9 cellular contexts compared by ENCODE assay signal in the genomic region with DNA sequence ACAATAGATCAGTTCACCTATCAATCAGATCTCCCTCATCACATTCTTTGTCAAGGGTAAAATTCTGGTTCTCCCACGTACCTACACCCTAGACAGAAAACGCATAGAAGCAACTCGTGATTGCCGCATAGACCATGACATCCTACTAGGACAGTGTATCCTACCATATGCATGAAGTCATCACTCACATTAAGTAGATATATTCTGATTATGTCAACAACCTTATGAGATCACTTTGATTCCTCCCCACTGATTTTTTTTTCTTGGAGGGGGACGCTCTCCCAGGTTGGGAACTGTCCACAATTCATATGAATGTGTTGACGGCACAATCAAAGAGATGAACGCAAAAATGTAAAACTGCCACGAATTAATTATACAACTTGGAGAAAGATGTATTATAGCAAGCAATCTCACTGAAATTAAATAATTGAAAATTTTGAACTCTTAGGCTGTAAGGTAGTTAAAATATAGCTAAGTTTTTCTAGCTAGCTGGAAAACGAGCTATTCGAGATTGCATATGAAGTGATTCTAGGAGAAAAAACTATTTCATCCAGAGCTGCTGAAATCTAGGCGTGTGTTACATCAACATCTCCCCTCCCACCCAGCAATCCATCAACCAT.
DNase-seq lines count a peak whose midpoint lies in the region; ATAC-seq and TF ChIP-seq lines count a peak whose summit lies in the region.
"Had no signal": no experiment of that assay in that cellular context is flagged by ENCODE, and none has a peak within 500 bp of the region (broad histone marks: within the 10 kb centered on the region; RNA-seq: fewer than 3 reads in every experiment).

No MANE protein-coding gene starts in this region.

- H3K4me3 ChIP-seq in left lung, result peak overlapping the region; percentile 66 to 71

- intact Hi-C loops in MCF 10A (cut with micrococcal nuclease) (loop anchor here (1.0 to 10.0 kb wide), 4 partner anchors 100 to 671 kb away; a partner anchor contains a TSS), left lung (cut with DNase I) (no loop called here)

- BruUV-seq in MCF 10A (replicated peaks; lab: Mats Ljungman, UMichigan), result TSS peak; percentile 34

- peak overlapping the region; percentile 74 for H3K4me3 Mint-ChIP-seq in activated naive CD4-positive, alpha-beta T cell treated with anti-CD3 and anti-CD28 coated beads, Interleukin-2, amount 10 ng/mL, durations not matched to agents 7 days and 5 days
- peak overlapping the region; percentile 90 for H3K4me3 Mint-ChIP-seq in MCF 10A (ENCODE audit: unreplicated experiment)
- peak overlapping the region; percentile 91 for H3K4me3 Mint-ChIP-seq in type B pancreatic cell

- no peak for DNase-seq in activated naive CD4-positive, alpha-beta T cell treated with anti-CD3 and anti-CD28 coated beads, Interleukin-2, amount 10 ng/mL, durations not matched to agents 7 days and 5 days
- no peak for DNase-seq in activated naive CD4-positive, alpha-beta T cell treated with Interleukin-2 at 50 U/mL for 16 hours
- no peak for DNase-seq in MCF 10A (ENCODE audit: unreplicated experiment)
- no peak for DNase-seq in left lung
- no peak for DNase-seq in type B pancreatic cell (ENCODE audit: extremely low spot score, unreplicated experiment)
- DNase-seq in GOT3 (lab: John Stamatoyannopoulos, UW), result no peak
- no peak for DNase-seq in NCI-H2029 treated with DMSO at 0.1 percent for 48 hours (lab: John Stamatoyannopoulos, UW)
- DNase-seq in DMS79 treated with DMSO at 0.1 percent for 48 hours (lab: John Stamatoyannopoulos, UW), result no peak

- H3K27ac Mint-ChIP-seq in activated naive CD4-positive, alpha-beta T cell treated with anti-CD3 and anti-CD28 coated beads, Interleukin-2, amount 10 ng/mL, durations not matched to agents 7 days and 5 days, result no peak overlapping the region
- H3K27ac Mint-ChIP-seq in MCF 10A (ENCODE audit: low read depth, unreplicated experiment), result peak overlapping the region; percentile 87
- peak overlapping the region; percentile 97 for H3K27ac Mint-ChIP-seq in type B pancreatic cell
- H3K27ac Mint-ChIP-seq: stimulated activated memory B cell treated with anti-CD40 and anti-IgM and Interleukin-4, amounts not matched to agents 10 μg/mL and 1 μg/mL and 100 μg/mL, for 72 hours had no signal

- H3K27me3 Mint-ChIP-seq in activated naive CD4-positive, alpha-beta T cell treated with anti-CD3 and anti-CD28 coated beads, Interleukin-2, amount 10 ng/mL, durations not matched to agents 7 days and 5 days, result peaks cover 49% of the 10 kb centered on the region
- no peaks in the 10 kb centered on the region for H3K27me3 Mint-ChIP-seq in MCF 10A (ENCODE audit: insufficient read depth, unreplicated experiment)
- peaks cover 7% of the 10 kb centered on the region for H3K27me3 Mint-ChIP-seq in type B pancreatic cell

- no peak overlapping the region for H3K27ac ChIP-seq in left lung

- no peaks in the 10 kb centered on the region for H3K9me3 Mint-ChIP-seq in activated naive CD4-positive, alpha-beta T cell treated with anti-CD3 and anti-CD28 coated beads, Interleukin-2, amount 10 ng/mL, durations not matched to agents 7 days and 5 days
- no peaks in the 10 kb centered on the region for H3K9me3 Mint-ChIP-seq in MCF 10A (ENCODE audit: unreplicated experiment)
- no peaks in the 10 kb centered on the region for H3K9me3 Mint-ChIP-seq in type B pancreatic cell
- H3K9me3 Mint-ChIP-seq: stimulated activated memory B cell treated with anti-CD40 and anti-IgM and Interleukin-4, amounts not matched to agents 10 μg/mL and 1 μg/mL and 100 μg/mL, for 72 hours had no signal

- no peak for ATAC-seq in left lung
- ATAC-seq: stimulated activated memory B cell treated with anti-CD40 and anti-IgM and Interleukin-4, amounts not matched to agents 10 μg/mL and 1 μg/mL and 100 μg/mL, for 72 hours had no signal

- H3K4me1 ChIP-seq in left lung, result peaks cover 0 to 18% of the 10 kb centered on the region in 2 donors

- H3K36me3 Mint-ChIP-seq in activated naive CD4-positive, alpha-beta T cell treated with anti-CD3 and anti-CD28 coated beads, Interleukin-2, amount 10 ng/mL, durations not matched to agents 7 days and 5 days, result no peaks in the 10 kb centered on the region
- H3K36me3 Mint-ChIP-seq in MCF 10A (ENCODE audit: insufficient read depth, unreplicated experiment) (no peaks in the 10 kb centered on the region), type B pancreatic cell (no peaks in the 10 kb centered on the region)
- H3K36me3 Mint-ChIP-seq: stimulated activated memory B cell treated with anti-CD40 and anti-IgM and Interleukin-4, amounts not matched to agents 10 μg/mL and 1 μg/mL and 100 μg/mL, for 72 hours had no signal

- H3K36me3 ChIP-seq in left lung, result no peaks in the 10 kb centered on the region

- peaks cover 0 to 17% of the 10 kb centered on the region in 2 donors for H3K27me3 ChIP-seq in left lung

- CTCF ChIA-PET in activated naive CD4-positive, alpha-beta T cell treated with anti-CD3 and anti-CD28 coated beads, Interleukin-2, amount 10 ng/mL, durations not matched to agents 7 days and 5 days (lab: Charles Lee), result interaction anchor here (0.7 to 4.1 kb wide), 8 partner anchors 10 to 528 kb away, joined by 3 to 19 read pairs (median 3); no protein-coding TSS in a partner anchor
- CTCF ChIA-PET in MCF 10A (lab: Yijun Ruan, JAX), result interaction anchor here (0.6 to 4.0 kb wide), 19 partner anchors 8 to 783 kb away, joined by 3 to 29 read pairs (median 5); no protein-coding TSS in a partner anchor

- TF ChIP-seq CTCF in MCF 10A (IDR thresholded peaks at IDR 0.05; ENCODE audit: unreplicated experiment) (no peak), left lung (IDR thresholded peaks at IDR 0.05) (no peak), type B pancreatic cell (conservative IDR thresholded peaks at IDR 0.05) (no peak)

- peaks cover 11% of the 10 kb centered on the region for H3K4me1 Mint-ChIP-seq in activated naive CD4-positive, alpha-beta T cell treated with anti-CD3 and anti-CD28 coated beads, Interleukin-2, amount 10 ng/mL, durations not matched to agents 7 days and 5 days
- H3K4me1 Mint-ChIP-seq in MCF 10A (ENCODE audit: insufficient read depth, unreplicated experiment), result peaks cover 11% of the 10 kb centered on the region
- H3K4me1 Mint-ChIP-seq in type B pancreatic cell (ENCODE audit: unreplicated experiment), result no peaks in the 10 kb centered on the region
- H3K4me1 Mint-ChIP-seq: stimulated activated memory B cell treated with anti-CD40 and anti-IgM and Interleukin-4, amounts not matched to agents 10 μg/mL and 1 μg/mL and 100 μg/mL, for 72 hours had no signal

- H3K9me3 ChIP-seq in left lung, result no peaks in the 10 kb centered on the region

- POLR2A ChIA-PET in MCF 10A (lab: Yijun Ruan, JAX), result interaction anchor here (0.7 to 4.4 kb wide), 22 partner anchors 8 to 637 kb away, joined by 3 to 92 read pairs (median 5); a partner anchor contains a TSS
